ENCODE assay signal across 8 cellular contexts in the genomic region with DNA sequence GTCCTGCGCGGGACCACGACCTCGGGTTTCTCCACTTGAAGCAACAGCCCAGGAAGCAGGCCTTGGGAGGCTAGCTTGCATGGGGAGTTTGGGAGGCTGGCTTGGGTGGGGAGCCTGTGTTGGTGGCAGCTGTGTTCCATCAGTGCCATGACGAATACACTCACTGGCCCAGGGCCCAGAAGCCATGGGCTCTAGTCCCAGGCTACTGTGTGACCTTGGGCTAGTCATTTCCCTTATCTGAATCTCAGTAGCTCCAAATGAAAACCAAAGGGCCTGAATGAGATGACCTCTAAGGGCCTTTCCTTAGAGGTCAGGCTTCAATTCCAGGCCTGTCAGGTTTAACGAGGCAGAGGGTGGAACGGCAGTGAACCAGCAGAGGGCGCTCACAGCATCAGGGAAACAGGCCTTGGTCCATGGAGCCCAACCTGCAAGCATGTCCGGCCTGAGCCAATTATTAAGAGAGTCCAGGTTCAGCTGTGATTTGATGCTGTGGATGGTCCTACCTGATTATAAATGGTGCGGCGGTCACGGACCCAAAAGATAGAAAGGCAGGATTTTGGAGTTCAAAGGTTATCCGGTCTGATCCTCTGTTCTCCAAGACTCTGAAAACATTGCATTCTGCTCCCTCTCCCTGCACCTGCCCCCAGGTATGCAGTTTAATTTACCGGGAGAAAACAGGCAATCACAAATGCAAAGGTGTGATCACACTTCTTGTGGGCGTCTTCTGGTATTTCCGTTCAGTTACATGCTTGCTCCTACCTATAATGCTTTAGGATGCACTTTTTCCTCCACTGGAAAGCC. TPM values are rescaled to one million over a fixed set of nuclear protein-coding genes. Genes with fewer than 3 reads are reported as not detected.
DNase-seq lines count a peak whose midpoint lies in the region; ATAC-seq and TF ChIP-seq lines count a peak whose summit lies in the region.

No MANE protein-coding gene starts in this region.

- H3K27ac ChIP-seq in endodermal cell (ENCODE audit: low read depth, low read length) = no peak overlapping the region

- H3K4me1 Mint-ChIP-seq in endodermal cell (peaks cover 24% of the 10 kb centered on the region), natural killer cell (peaks cover 8% of the 10 kb centered on the region in 2 donors)

- 54 to 71% methylated on average over 10 to 16 of the region's 16 CpGs for WGBS in endodermal cell (ENCODE audit: insufficient coverage in 1 of 2, insufficient read length in 1 of 2), 2 experiments

- in situ Hi-C loops in ACHN (cut with HindIII; ENCODE audit: low pct_ligation_motif_present, low pct_unique_long_range_greater_than_20kb, low sequenced_read_pairs) = no loop called here

- ATAC-seq in HG02610 (IDR thresholded peaks at IDR 0.05; ENCODE audit: unreplicated experiment) (peak; percentile 73), natural killer cell (peak in 2 of 3 donors; percentile 42 to 67)

- H3K27me3 ChIP-seq in endodermal cell (ENCODE audit: control insufficient read depth, insufficient read depth, low read length, poor library complexity, severe bottlenecking) = no peaks in the 10 kb centered on the region

- no peak overlapping the region for H3K27ac Mint-ChIP-seq in endodermal cell
- no peak overlapping the region for H3K27ac Mint-ChIP-seq in natural killer cell

- intact Hi-C loops in natural killer cell (cut with micrococcal nuclease) = no loop called here

- H3K36me3 ChIP-seq in endodermal cell (ENCODE audit: control insufficient read depth, insufficient read depth, low read length) = no peaks in the 10 kb centered on the region

- H3K36me3 Mint-ChIP-seq in endodermal cell (ENCODE audit: low read depth) = peaks cover under 1% of the 10 kb centered on the region
- no peaks in the 10 kb centered on the region for H3K36me3 Mint-ChIP-seq in natural killer cell

- DNase-seq in ACHN (peak; percentile 58), NCI-H1048 (lab: John Stamatoyannopoulos, UW) (peak; percentile 6), endodermal cell (peak; percentile 96), natural killer cell (peak; percentile 18), cerebellum (ENCODE audit: low spot score) (no peak)
- DNase-seq in activated CD4-positive, alpha-beta T cell treated with anti-CD3 and anti-CD28 coated beads for 1 hour = peak; percentile 9

- H3K27me3 Mint-ChIP-seq in endodermal cell (ENCODE audit: insufficient read depth) (peaks cover 5% of the 10 kb centered on the region), natural killer cell (ENCODE audit: low read depth in 2 of 2) (peaks cover 6 to 13% of the 10 kb centered on the region in 2 donors)

- no peak overlapping the region for H3K9ac ChIP-seq in endodermal cell (ENCODE audit: extremely low read depth, low read length, poor library complexity, severe bottlenecking)

- H3K4me3 Mint-ChIP-seq in endodermal cell = no peak overlapping the region
- H3K4me3 Mint-ChIP-seq in natural killer cell = no peak overlapping the region

- no peaks in the 10 kb centered on the region for H3K9me3 Mint-ChIP-seq in endodermal cell
- no peaks in the 10 kb centered on the region for H3K9me3 Mint-ChIP-seq in natural killer cell

- no peak overlapping the region for H3K4me3 ChIP-seq in endodermal cell (ENCODE audit: low read length)

- peak; percentile 94 for TF ChIP-seq CTCF in GM12874 (IDR thresholded peaks at IDR 0.05; ENCODE audit: insufficient read depth, low read depth, low read length)
- peak; percentile 96 for TF ChIP-seq CTCF in endodermal cell (conservative IDR thresholded peaks at IDR 0.05)
- peak; percentile 43 for TF ChIP-seq CTCF in natural killer cell (IDR thresholded peaks at IDR 0.05)

- H3K9me3 ChIP-seq in endodermal cell (ENCODE audit: control insufficient read depth, low read length) = no peaks in the 10 kb centered on the region

- H3K4me1 ChIP-seq in endodermal cell (ENCODE audit: control insufficient read depth, insufficient read depth, low read length) = peaks cover 9% of the 10 kb centered on the region

RNA-seq across cellular contexts. Expression of gene PTPN5, which starts 15.9 kb away (rescaled TPM):
- total RNA-seq in endodermal cell (10 to 100 TPM; 27.6 to 51.0 TPM), natural killer cell (not detected), cerebellum (26.1 TPM)
- 4.7 TPM for polyA plus RNA-seq in endodermal cell (2013, experiment 1 of 2)
- 5.1 TPM for polyA plus RNA-seq in endodermal cell (2013, experiment 2 of 2)

RNA-seq across cellular contexts. Expression of gene IGSF22, which starts 49.7 kb away (rescaled TPM):
- total RNA-seq in endodermal cell (1 to 10 TPM in 1 of 2 donors, under 1 TPM in 1; 0.22 to 1.6 TPM), natural killer cell (1 to 10 TPM in 2 of 3 donors, under 1 TPM in 1; 0.83 to 1.7 (median 1.2) TPM), cerebellum (0.45 TPM)
- not detected for polyA plus RNA-seq in endodermal cell (2013, experiment 1 of 2)
- not detected for polyA plus RNA-seq in endodermal cell (2013, experiment 2 of 2)

Comparison
In these comparisons a context has a peak if more than half of its experiments do, and no peak if none do; other contexts are left out.
1. CTCF ChIP-seq: peak in every context shown above with its lines; median percentile 96 in endodermal cell; 94 in GM12874; 43 in natural killer cell.
2. RNA of gene PTPN5, which starts 15.9 kb away (total RNA-seq): 27.6 to 51.0 TPM in endodermal cell and 26.1 TPM in cerebellum (single experiment); not detected in natural killer cell; every median in the first group is over 10 times any median in the second.